In genomic region chr9:76904661-76905457, GRCh38 we compare ENCODE assay signal across 9 cellular contexts. TPM values are rescaled to one million over a fixed set of nuclear protein-coding genes. Genes with fewer than 3 reads are reported as not detected.
A peak's percentile ranks its signal among the peaks of the same experiment; 100 is the strongest.
DNase-seq lines count a peak whose midpoint lies in the region; ATAC-seq, FAIRE-seq and TF ChIP-seq lines count a peak whose summit lies in the region.
"Had no signal": no experiment of that assay in that cellular context is flagged by ENCODE, and none has a peak within 500 bp of the region (broad histone marks: within the 10 kb centered on the region; RNA-seq: fewer than 3 reads in every experiment).

No MANE protein-coding gene starts in this region.

- no peak for FAIRE-seq in HepG2 (lab: Jason Lieb, UNC)

- H3K27me3 Mint-ChIP-seq in nephron progenitor cell (ENCODE audit: low read depth, poor library complexity): peaks cover 76% of the 10 kb centered on the region

- TF ChIP-seq CTCF in HepG2 (CRISPR knock-in tag; IDR thresholded peaks at IDR 0.05) (no peak), right lobe of liver (IDR thresholded peaks at IDR 0.05) (no peak), nephron progenitor cell (IDR thresholded peaks at IDR 0.05) (no peak), GM20000 (IDR thresholded peaks at IDR 0.05; ENCODE audit: extremely low read depth, missing control alignments) (no peak)

- intact Hi-C loops in HepG2 (cut with micrococcal nuclease; ENCODE audit: unreplicated experiment) (no loop called here), right lobe of liver (cut with DNase I) (no loop called here), aorta (cut with DNase I) (loop anchor here in 1 of 2 donors (5.0 kb wide), 2 partner anchors 38 to 88 kb away; no protein-coding TSS in a partner anchor)

- peaks cover 26% of the 10 kb centered on the region for H3K4me1 Mint-ChIP-seq in nephron progenitor cell
- H3K4me1 Mint-ChIP-seq: activated naive CD4-positive, alpha-beta T cell treated with anti-CD3 and anti-CD28 coated beads, Interleukin-2, amount 10 ng/mL, durations not matched to agents 7 days and 5 days had no signal

- H3K9ac ChIP-seq in HepG2 (ENCODE audit: insufficient read depth, low read depth, low read length): no peak overlapping the region
- H3K9ac ChIP-seq in endocrine pancreas (ENCODE audit: control insufficient read depth, insufficient read depth, low read length): peak overlapping the region; percentile 67

- no peak overlapping the region for H3K27ac Mint-ChIP-seq in nephron progenitor cell
- H3K27ac Mint-ChIP-seq: activated naive CD4-positive, alpha-beta T cell treated with anti-CD3 and anti-CD28 coated beads, Interleukin-2, amount 10 ng/mL, durations not matched to agents 7 days and 5 days had no signal

- in situ Hi-C loops in HepG2 (cut with HindIII; ENCODE audit: extremely low pct_ligation_motif_present, low pct_unique_long_range_greater_than_20kb): no loop called here

- H3K9me3 Mint-ChIP-seq in nephron progenitor cell: no peaks in the 10 kb centered on the region
- H3K9me3 Mint-ChIP-seq: activated naive CD4-positive, alpha-beta T cell treated with anti-CD3 and anti-CD28 coated beads, Interleukin-2, amount 10 ng/mL, durations not matched to agents 7 days and 5 days had no signal

- ATAC-seq in HepG2 (peak; percentile 52; the same call in 2 of the 3 replicates), right lobe of liver (no peak), aorta (ENCODE audit: low FRiP score) (no peak)

- TF ChIP-seq POLR2A in HepG2 (IDR thresholded peaks at IDR 0.05; ENCODE audit: insufficient read depth in 1 of 2, low read depth in 2 of 2, low read length in 2 of 2) (no peak), right lobe of liver (IDR thresholded peaks at IDR 0.05) (no peak)

- TF ChIP-seq EP300 in HepG2 (IDR thresholded peaks at IDR 0.05; ENCODE audit: low read depth in 2 of 2, low read length in 2 of 2) (no peak), HepG2 (CRISPR knock-in tag; IDR thresholded peaks at IDR 0.05; ENCODE audit: borderline replicate concordance) (no peak)

- H2AFZ ChIP-seq in HepG2 (ENCODE audit: low read length): no peak overlapping the region

- H3K9me3 ChIP-seq in HepG2 (ENCODE audit: low read length): no peaks in the 10 kb centered on the region
- no peaks in the 10 kb centered on the region for H3K9me3 ChIP-seq in right lobe of liver
- no peaks in the 10 kb centered on the region for H3K9me3 ChIP-seq in endocrine pancreas (ENCODE audit: control insufficient read depth, low read length)
- no peaks in the 10 kb centered on the region for H3K9me3 ChIP-seq in aorta (ENCODE audit: control insufficient read depth, low read length)

- H3K4me3 ChIP-seq in HepG2 (replicated peaks in 1 of 3; ENCODE audit: insufficient read depth in 1 of 3, low read depth in 2 of 3, low read length in 3 of 3): no peak overlapping the region
- H3K4me3 ChIP-seq in right lobe of liver: no peak overlapping the region
- H3K4me3 ChIP-seq in endocrine pancreas (ENCODE audit: control insufficient read depth, insufficient read depth, low read length): peak overlapping the region; percentile 90
- peak overlapping the region; percentile 97 for H3K4me3 ChIP-seq in aorta (ENCODE audit: low read length in 2 of 2)

- H3K36me3 ChIP-seq in HepG2 (replicated peaks in 1 of 2; ENCODE audit: control insufficient read depth in 1 of 2, insufficient read depth in 2 of 2, low read length in 2 of 2): no peaks in the 10 kb centered on the region
- no peaks in the 10 kb centered on the region for H3K36me3 ChIP-seq in right lobe of liver
- H3K36me3 ChIP-seq in endocrine pancreas (ENCODE audit: control insufficient read depth, insufficient read depth, low read length): no peaks in the 10 kb centered on the region
- H3K36me3 ChIP-seq in aorta (ENCODE audit: control insufficient read depth in 1 of 2, insufficient read depth in 2 of 2, low read length in 1 of 2): no peaks in the 10 kb centered on the region

- peak overlapping the region; percentile 92 for H3K4me3 Mint-ChIP-seq in nephron progenitor cell
- H3K4me3 Mint-ChIP-seq: activated naive CD4-positive, alpha-beta T cell treated with anti-CD3 and anti-CD28 coated beads, Interleukin-2, amount 10 ng/mL, durations not matched to agents 7 days and 5 days had no signal

- no peaks in the 10 kb centered on the region for H3K36me3 Mint-ChIP-seq in nephron progenitor cell (ENCODE audit: low read depth)
- H3K36me3 Mint-ChIP-seq: activated naive CD4-positive, alpha-beta T cell treated with anti-CD3 and anti-CD28 coated beads, Interleukin-2, amount 10 ng/mL, durations not matched to agents 7 days and 5 days had no signal

- H3K4me1 ChIP-seq in HepG2 (ENCODE audit: insufficient read depth, low read length) (no peaks in the 10 kb centered on the region), right lobe of liver (peaks cover 0 to 4% (median 0%) of the 10 kb centered on the region in 4 donors), endocrine pancreas (ENCODE audit: control insufficient read depth, insufficient read depth, low read length) (peaks cover 3% of the 10 kb centered on the region), aorta (ENCODE audit: control insufficient read depth in 1 of 2, insufficient read depth in 2 of 2, low read length in 2 of 2) (peaks cover 7 to 11% of the 10 kb centered on the region in 2 donors)

- H3K27ac ChIP-seq in HepG2 (ENCODE audit: extremely low read length, insufficient read depth, low read length) (no peak overlapping the region), right lobe of liver (no peak overlapping the region), aorta (ENCODE audit: low read depth in 1 of 2, low read length in 2 of 2) (peak overlapping the region; percentile 62)

- no peaks in the 10 kb centered on the region for H3K79me2 ChIP-seq in HepG2 (ENCODE audit: insufficient read depth, low read length)

- H4K20me1 ChIP-seq in HepG2 (ENCODE audit: insufficient read depth, low read length): no peaks in the 10 kb centered on the region

- no peak for TF ChIP-seq RAD21 in HepG2 (CRISPR knock-in tag; IDR thresholded peaks at IDR 0.05)

- POLR2A ChIA-PET in HepG2 (lab: Yijun Ruan, JAX): no interaction called here

- no TSS peak for BruUV-seq in HepG2 (replicated peaks; lab: Mats Ljungman, UMichigan)

- WGBS in HepG2 (ENCODE audit: low lambda C conversion rate): 2% methylated on average over 8 of the region's 8 CpGs
- 41% methylated on average over 8 of the region's 8 CpGs for WGBS in right lobe of liver (ENCODE audit: insufficient coverage, low coverage, low lambda C conversion rate, missing lambda C conversion rate)
- 6 to 10% methylated on average over 8 of the region's 8 CpGs for WGBS in aorta, 2 donors

- DNase-seq in HepG2 (ENCODE audit: low spot score) (no peak), right lobe of liver (no peak), nephron progenitor cell (no peak), aorta (no peak), GM20000 (ENCODE audit: low spot score) (no peak), NCI-H2107 treated with DMSO at 0.1 percent for 48 hours (lab: John Stamatoyannopoulos, UW; ENCODE audit: unreplicated experiment) (no peak), DMS79 (lab: John Stamatoyannopoulos, UW) (no peak)
- DNase-seq: activated naive CD4-positive, alpha-beta T cell treated with anti-CD3 and anti-CD28 coated beads, Interleukin-2, amount 10 ng/mL, durations not matched to agents 7 days and 5 days had no signal

- CTCF ChIA-PET in HepG2 (lab: Yijun Ruan, JAX; ENCODE audit: low intra/inter-chr PET ratio, low total read pairs): no interaction called here

- H3K27me3 ChIP-seq in HepG2 (ENCODE audit: control insufficient read depth in 1 of 2, insufficient read depth in 2 of 2, low read length in 2 of 2): peaks cover 0 to 15% of the 10 kb centered on the region in 2 experiments; a peak in 2 of 5 replicates
- no peaks in the 10 kb centered on the region for H3K27me3 ChIP-seq in right lobe of liver
- H3K27me3 ChIP-seq in endocrine pancreas (ENCODE audit: control insufficient read depth, insufficient read depth, low read length): no peaks in the 10 kb centered on the region
- H3K27me3 ChIP-seq in aorta (ENCODE audit: control insufficient read depth in 1 of 2, insufficient read depth in 2 of 2, low read length in 1 of 2): no peaks in the 10 kb centered on the region

- H3K4me2 ChIP-seq in HepG2 (ENCODE audit: low read depth, low read length): no peak overlapping the region

TF ChIP-seq in HepG2, 621 proteins besides CTCF, POLR2A, EP300 and RAD21 (continues in another document):
- TF ChIP-seq GATA4 (IDR thresholded peaks at IDR 0.05; ENCODE audit: borderline replicate concordance, low read depth) (no peak), ZNF607 (CRISPR knock-in tag; IDR thresholded peaks at IDR 0.05; ENCODE audit: borderline replicate concordance) (no peak), ETV6 (CRISPR knock-in tag; conservative IDR thresholded peaks at IDR 0.05) (no peak), FIP1L1 (IDR thresholded peaks at IDR 0.05; ENCODE audit: borderline replicate concordance, insufficient read depth, low read depth, low read length) (no peak), SMC3 (IDR thresholded peaks at IDR 0.05; ENCODE audit: low read length) (no peak), BRD4 (CRISPR knock-in tag; IDR thresholded peaks at IDR 0.05) (no peak), DMAP1 (CRISPR knock-in tag; IDR thresholded peaks at IDR 0.05) (no peak)

RNA-seq across cellular contexts. Expression of gene PRUNE2, which starts 1.1 kb away (rescaled TPM):
- total RNA-seq in HepG2 (2016; rRNA removed; fragmentation: Illumina TruSeq; extraction: Trizol) (0.02 TPM in 1 of 2 replicates, not detected in the other), right lobe of liver (1 to 10 TPM; 1.4 to 3.3 (median 2.1) TPM), aorta (100 to 1,000 TPM; 304 to 558 TPM)
- not detected in 2 replicates for total RNA-seq in HepG2 (2016; cell fraction: cytosol; rRNA removed; fragmentation: Illumina TruSeq; extraction: Trizol; ENCODE audit: low read depth)
- total RNA-seq in HepG2 (2016; cell fraction: insoluble cytoplasmic fraction; rRNA removed; fragmentation: Illumina TruSeq; extraction: Trizol): not detected in 2 replicates
- not detected in 2 replicates for total RNA-seq in HepG2 (2016; cell fraction: membrane; rRNA removed; fragmentation: Illumina TruSeq; extraction: Trizol)
- not detected in 2 replicates for total RNA-seq in HepG2 (2016; cell fraction: nucleus; rRNA removed; fragmentation: Illumina TruSeq; extraction: Trizol)
- polyA plus RNA-seq in HepG2 (2011; rRNA removed) (not detected in 2 replicates), aorta (10 to 100 TPM; 38.1 to 92.9 TPM)
- polyA plus RNA-seq in HepG2 (2011; cell fraction: cytosol; rRNA removed): not detected in 2 replicates
- not detected in 2 replicates for polyA plus RNA-seq in HepG2 (2011; cell fraction: nucleus; rRNA removed)
- polyA plus RNA-seq in HepG2 (2012): 0.04 TPM in 1 of 2 replicates, not detected in the other
- polyA plus RNA-seq in HepG2 (2016; cell fraction: cytosol; fragmentation: Illumina TruSeq; extraction: Trizol; ENCODE audit: low read depth): not detected in 2 replicates
- not detected in 2 replicates for polyA plus RNA-seq in HepG2 (2016; cell fraction: insoluble cytoplasmic fraction; fragmentation: Illumina TruSeq; extraction: Trizol; ENCODE audit: low read depth)
- polyA plus RNA-seq in HepG2 (2016; cell fraction: membrane; fragmentation: Illumina TruSeq; extraction: Trizol; ENCODE audit: low read depth): not detected in 2 replicates
- not detected in 2 replicates for polyA plus RNA-seq in HepG2 (2016; cell fraction: nucleus; fragmentation: Illumina TruSeq; extraction: Trizol; ENCODE audit: insufficient read depth, low read depth)
- polyA minus RNA-seq in HepG2 (2011; rRNA and poly(A)+ RNA removed; ENCODE audit: low replicate concordance): not detected in 2 replicates
- polyA minus RNA-seq in HepG2 (2011; cell fraction: cytosol; rRNA and poly(A)+ RNA removed): not detected in 2 replicates
- polyA minus RNA-seq in HepG2 (2011; cell fraction: nucleus; rRNA and poly(A)+ RNA removed): not detected in 2 replicates

Comparison
In these comparisons a context has a peak if more than half of its experiments do, and no peak if none do; other contexts are left out.
1. H3K27ac ChIP-seq: peak in aorta (2 of 2); none in HepG2 (single experiment) and right lobe of liver (0 of 3).
2. H3K4me3 ChIP-seq: peak in endocrine pancreas (single experiment) and aorta (2 of 2); none in HepG2 (0 of 3) and right lobe of liver (0 of 3).
3. RNA of gene PRUNE2, which starts 1.1 kb away (total RNA-seq): 304 to 558 TPM in aorta; 1.4 to 3.3 TPM in right lobe of liver and 0.02 TPM in HepG2; every median in the first group is over 10 times any median in the second.